38 cellular contexts compared by ENCODE assay signal in genomic region chr15:45858491-45858890, GRCh38.
"Had no signal": no experiment of that assay in that cellular context is flagged by ENCODE, and none has a peak within 500 bp of the region (broad histone marks: within the 10 kb centered on the region; RNA-seq: fewer than 3 reads in every experiment).

No MANE protein-coding gene starts in this region.

- ATAC-seq: activated naive CD4-positive, alpha-beta T cell treated with anti-CD3 and anti-CD28 coated beads, Interleukin-2, amount 50 U/mL, for 72 hours; activated naive CD8-positive, alpha-beta T cell treated with anti-CD3 and anti-CD28 coated beads, Interleukin-2, amount 50 U/mL, for 24 hours; activated T-cell treated with anti-CD3 and anti-CD28 coated beads, Interleukin-2, amount 50 U/mL, for 4 hours; activated T-cell treated with anti-CD3 and anti-CD28 coated beads, Interleukin-2, amount 50 U/mL, for 72 hours; activated T-helper 17 cell treated with anti-CD3 and anti-CD28 coated beads, Interleukin-2, amount 50 U/mL, for 72 hours; body of pancreas had no signal

- DNase-seq: activated effector memory CD4-positive, alpha-beta T cell treated with anti-CD3 and anti-CD28 coated beads, Interleukin-2, amount 50 U/mL, for 16 hours; activated effector memory CD4-positive, alpha-beta T cell treated with Interleukin-2 at 50 U/mL for 16 hours; activated gamma-delta T cell; activated gamma-delta T cell treated with Interleukin-2 at 50 U/mL for 16 hours; activated naive CD4-positive, alpha-beta T cell; activated naive CD4-positive, alpha-beta T cell treated with anti-CD3 and anti-CD28 coated beads for 36 hours; activated naive CD4-positive, alpha-beta T cell treated with anti-CD3 and anti-CD28 coated beads, Interleukin-2, amount 10 ng/mL, durations not matched to agents 7 days and 5 days; activated naive CD4-positive, alpha-beta T cell treated with anti-CD3 and anti-CD28 coated beads, Interleukin-2, amount 50 U/mL, for 16 hours; activated naive CD4-positive, alpha-beta T cell treated with Interleukin-2 at 50 U/mL for 16 hours; activated naive CD8-positive, alpha-beta T cell treated with anti-CD3 and anti-CD28 coated beads for 36 hours; activated naive CD8-positive, alpha-beta T cell treated with anti-CD3 and anti-CD28 coated beads, Interleukin-2, amount 10 ng/mL, durations not matched to agents 7 days and 5 days; activated naive CD8-positive, alpha-beta T cell treated with anti-CD3 and anti-CD28 coated beads, Interleukin-2, amount 50 U/mL, for 24 hours; activated T-cell treated with anti-CD3 and anti-CD28 coated beads, Interleukin-2, amount 50 U/mL, for 1 hour; activated T-cell treated with anti-CD3 and anti-CD28 coated beads, Interleukin-2, amount 50 U/mL, for 24 hours; activated T-cell treated with anti-CD3 and anti-CD28 coated beads, Interleukin-2, amount 50 U/mL, for 4 hours; activated T-cell treated with anti-CD3 and anti-CD28 coated beads, Interleukin-2, amount 50 U/mL, for 48 hours; activated T-cell treated with anti-CD3 and anti-CD28 coated beads, Interleukin-2, amount 50 U/mL, for 72 hours; adrenal gland; amniotic stem cell; amygdala; anterior cingulate cortex; aorta; body of pancreas; brain microvascular endothelial cell; caudate nucleus; central memory CD4-positive, alpha-beta T cell; cerebellar nuclear complex had no signal

- H3K27me3 Mint-ChIP-seq: activated naive CD8-positive, alpha-beta T cell treated with anti-CD3 and anti-CD28 coated beads, Interleukin-2, amount 10 ng/mL, durations not matched to agents 7 days and 5 days; activated naive CD8-positive, alpha-beta T cell treated with anti-CD3 and anti-CD28 coated beads, Interleukin-2, amount 50 U/mL, for 24 hours had no signal

- H3K4me3 ChIP-seq: adrenal gland, ascending aorta, body of pancreas, breast epithelium, cardiac muscle cell had no signal

- H3K36me3 Mint-ChIP-seq: activated naive CD4-positive, alpha-beta T cell treated with anti-CD3 and anti-CD28 coated beads, Interleukin-2, amount 10 ng/mL, durations not matched to agents 7 days and 5 days; activated naive CD4-positive, alpha-beta T cell treated with anti-CD3 and anti-CD28 coated beads, Interleukin-2, amount 50 U/mL, for 24 hours; activated naive CD4-positive, alpha-beta T cell treated with anti-CD3 and anti-CD28 coated beads, Interleukin-2, amount 50 U/mL, for 72 hours; activated naive CD8-positive, alpha-beta T cell; activated naive CD8-positive, alpha-beta T cell treated with anti-CD3 and anti-CD28 coated beads for 36 hours; activated naive CD8-positive, alpha-beta T cell treated with anti-CD3 and anti-CD28 coated beads, Interleukin-2, amount 10 ng/mL, durations not matched to agents 7 days and 5 days; brain had no signal

- H3K9me3 ChIP-seq: adrenal gland, ascending aorta, body of pancreas, breast epithelium had no signal

- H3K4me3 Mint-ChIP-seq: activated naive CD4-positive, alpha-beta T cell treated with anti-CD3 and anti-CD28 coated beads for 36 hours; activated naive CD4-positive, alpha-beta T cell treated with anti-CD3 and anti-CD28 coated beads, Interleukin-2, amount 10 ng/mL, durations not matched to agents 7 days and 5 days; activated naive CD4-positive, alpha-beta T cell treated with anti-CD3 and anti-CD28 coated beads, Interleukin-2, amount 50 U/mL, for 24 hours; activated naive CD8-positive, alpha-beta T cell; activated naive CD8-positive, alpha-beta T cell treated with anti-CD3 and anti-CD28 coated beads for 36 hours; activated naive CD8-positive, alpha-beta T cell treated with anti-CD3 and anti-CD28 coated beads, Interleukin-2, amount 10 ng/mL, durations not matched to agents 7 days and 5 days; activated naive CD8-positive, alpha-beta T cell treated with anti-CD3 and anti-CD28 coated beads, Interleukin-2, amount 50 U/mL, for 24 hours; activated T-cell treated with anti-CD3 and anti-CD28 coated beads, Interleukin-2, amount 50 U/mL, for 24 hours; activated T-cell treated with anti-CD3 and anti-CD28 coated beads, Interleukin-2, amount 50 U/mL, for 4 hours; activated T-cell treated with anti-CD3 and anti-CD28 coated beads, Interleukin-2, amount 50 U/mL, for 72 hours; activated T-helper 1 cell treated with anti-CD3 and anti-CD28 coated beads, Interleukin-12 subunit alpha, Interleukin-12 subunit beta, Interleukin-2, Interleukin-4 antibody, amounts not matched to agents 30 ng/mL and 10 ng/mL and 1 ng/mL, durations not matched to agents 14 hours and 24 hours and 36 hours; activated T-helper 17 cell treated with anti-CD3 and anti-CD28 coated beads, Interleukin-2, amount 50 U/mL, for 72 hours; brain; central memory CD8-positive, alpha-beta T cell had no signal

- H3K4me1 Mint-ChIP-seq: activated naive CD4-positive, alpha-beta T cell treated with anti-CD3 and anti-CD28 coated beads, Interleukin-2, amount 10 ng/mL, durations not matched to agents 7 days and 5 days; activated naive CD4-positive, alpha-beta T cell treated with anti-CD3 and anti-CD28 coated beads, Interleukin-2, amount 50 U/mL, for 24 hours; activated naive CD8-positive, alpha-beta T cell treated with anti-CD3 and anti-CD28 coated beads for 36 hours; activated naive CD8-positive, alpha-beta T cell treated with anti-CD3 and anti-CD28 coated beads, Interleukin-2, amount 10 ng/mL, durations not matched to agents 7 days and 5 days; activated naive CD8-positive, alpha-beta T cell treated with anti-CD3 and anti-CD28 coated beads, Interleukin-2, amount 50 U/mL, for 24 hours; activated T-helper 17 cell treated with anti-CD3 and anti-CD28 coated beads, Interleukin-2, amount 50 U/mL, for 72 hours; brain; central memory CD8-positive, alpha-beta T cell had no signal

- H3K4me1 ChIP-seq: adrenal gland, ascending aorta, breast epithelium had no signal

- H3K36me3 ChIP-seq: adrenal gland, ascending aorta, brain microvascular endothelial cell, breast epithelium, cardiac muscle cell had no signal

- H3K27ac ChIP-seq: adrenal gland, ascending aorta, body of pancreas, brain microvascular endothelial cell, breast epithelium, cardiac muscle cell had no signal

- H3K27me3 ChIP-seq: adrenal gland, ascending aorta, body of pancreas, brain microvascular endothelial cell, breast epithelium, cardiac muscle cell had no signal

- H3K9me3 Mint-ChIP-seq: activated naive CD4-positive, alpha-beta T cell treated with anti-CD3 and anti-CD28 coated beads for 36 hours; activated naive CD4-positive, alpha-beta T cell treated with anti-CD3 and anti-CD28 coated beads, Interleukin-2, amount 10 ng/mL, durations not matched to agents 7 days and 5 days; activated naive CD4-positive, alpha-beta T cell treated with anti-CD3 and anti-CD28 coated beads, Interleukin-2, amount 50 U/mL, for 24 hours; activated naive CD4-positive, alpha-beta T cell treated with anti-CD3 and anti-CD28 coated beads, Interleukin-2, amount 50 U/mL, for 72 hours; activated naive CD8-positive, alpha-beta T cell treated with anti-CD3 and anti-CD28 coated beads for 36 hours; activated naive CD8-positive, alpha-beta T cell treated with anti-CD3 and anti-CD28 coated beads, Interleukin-2, amount 50 U/mL, for 24 hours; activated T-cell treated with anti-CD3 and anti-CD28 coated beads, Interleukin-2, amount 50 U/mL, for 24 hours; activated T-cell treated with anti-CD3 and anti-CD28 coated beads, Interleukin-2, amount 50 U/mL, for 4 hours; activated T-cell treated with anti-CD3 and anti-CD28 coated beads, Interleukin-2, amount 50 U/mL, for 72 hours; activated T-helper 1 cell treated with anti-CD3 and anti-CD28 coated beads, Interleukin-12 subunit alpha, Interleukin-12 subunit beta, Interleukin-2, Interleukin-4 antibody, amounts not matched to agents 30 ng/mL and 10 ng/mL and 1 ng/mL, durations not matched to agents 14 hours and 24 hours and 36 hours; activated T-helper 17 cell treated with anti-CD3 and anti-CD28 coated beads, Interleukin-2, amount 50 U/mL, for 72 hours; activated T-helper 2 cell treated with anti-CD3 and anti-CD28 coated beads, Interferon-gamma antibody, Interleukin-2, Interleukin-4, amounts not matched to agents 10 μg/mL and 5 μg/mL and 100 μg/mL, durations not matched to agents 14 hours and 24 hours and 36 hours; central memory CD8-positive, alpha-beta T cell had no signal

- H3K27ac Mint-ChIP-seq: activated naive CD4-positive, alpha-beta T cell treated with anti-CD3 and anti-CD28 coated beads for 36 hours; activated naive CD4-positive, alpha-beta T cell treated with anti-CD3 and anti-CD28 coated beads, Interleukin-2, amount 10 ng/mL, durations not matched to agents 7 days and 5 days; activated naive CD4-positive, alpha-beta T cell treated with anti-CD3 and anti-CD28 coated beads, Interleukin-2, amount 50 U/mL, for 24 hours; activated naive CD4-positive, alpha-beta T cell treated with anti-CD3 and anti-CD28 coated beads, Interleukin-2, amount 50 U/mL, for 72 hours; activated naive CD8-positive, alpha-beta T cell; activated naive CD8-positive, alpha-beta T cell treated with anti-CD3 and anti-CD28 coated beads for 36 hours; activated naive CD8-positive, alpha-beta T cell treated with anti-CD3 and anti-CD28 coated beads, Interleukin-2, amount 10 ng/mL, durations not matched to agents 7 days and 5 days; activated naive CD8-positive, alpha-beta T cell treated with anti-CD3 and anti-CD28 coated beads, Interleukin-2, amount 50 U/mL, for 24 hours; activated T-cell treated with anti-CD3 and anti-CD28 coated beads, Interleukin-2, amount 50 U/mL, for 24 hours; activated T-cell treated with anti-CD3 and anti-CD28 coated beads, Interleukin-2, amount 50 U/mL, for 72 hours; activated T-helper 1 cell treated with anti-CD3 and anti-CD28 coated beads, Interleukin-12 subunit alpha, Interleukin-12 subunit beta, Interleukin-2, Interleukin-4 antibody, amounts not matched to agents 30 ng/mL and 10 ng/mL and 1 ng/mL, durations not matched to agents 14 hours and 24 hours and 36 hours; activated T-helper 17 cell treated with anti-CD3 and anti-CD28 coated beads, Interleukin-2, amount 50 U/mL, for 72 hours; activated T-helper 2 cell treated with anti-CD3 and anti-CD28 coated beads, Interferon-gamma antibody, Interleukin-2, Interleukin-4, amounts not matched to agents 10 μg/mL and 5 μg/mL and 100 μg/mL, durations not matched to agents 14 hours and 24 hours and 36 hours; brain had no signal
